In genomic region chr2:217434183-217434620, GRCh38 we compare ENCODE assay signal across 9 cellular contexts.
DNase-seq lines count a peak whose midpoint lies in the region; TF ChIP-seq lines count a peak whose summit lies in the region.
"Had no signal": no experiment of that assay in that cellular context is flagged by ENCODE, and none has a peak within 500 bp of the region (broad histone marks: within the 10 kb centered on the region; RNA-seq: fewer than 3 reads in every experiment).

No MANE protein-coding gene starts in this region.

- H3K27me3 ChIP-seq in HAP-1 (ENCODE audit: low read depth): no peaks in the 10 kb centered on the region

- DNase-seq in activated T-cell treated with anti-CD3 and anti-CD28 coated beads for 24 hours (ENCODE audit: low read depth) (peak; percentile 8), HAP-1 (ENCODE audit: low spot score in 2 of 2) (peak; percentile 79 to 81), LoVo (ENCODE audit: low spot score) (peak; percentile 38), RPMI8226 (peak; percentile 29), chondrocyte (ENCODE audit: low spot score) (no peak), kidney glomerular epithelial cell (lab: John Stamatoyannopoulos, UW) (peak; percentile 95)
- no peak for DNase-seq in activated T-cell treated with anti-CD3 and anti-CD28 coated beads, Interleukin-2, amount 50 U/mL, for 1 hour
- DNase-seq in stimulated activated CD8-positive, alpha-beta memory T cell treated with anti-CD3 and anti-CD28 coated beads, Interleukin-4, amount 100 ng/mL, for 24 hours (ENCODE audit: low read depth): peak; percentile 4

- no peaks in the 10 kb centered on the region for H3K27me3 Mint-ChIP-seq in chondrocyte (ENCODE audit: low read depth)
- H3K27me3 Mint-ChIP-seq: memory B cell had no signal

- in situ Hi-C loops in HAP-1 (cut with MboI; ENCODE audit: low sequenced_read_pairs): no loop called here

- no peaks in the 10 kb centered on the region for H3K9me3 ChIP-seq in HAP-1

- H3K36me3 ChIP-seq in HAP-1 (replicated peaks): no peaks in the 10 kb centered on the region

- H3K27ac Mint-ChIP-seq in chondrocyte (ENCODE audit: unreplicated experiment): peak overlapping the region; percentile 29
- H3K27ac Mint-ChIP-seq: memory B cell had no signal

- H3K4me1 ChIP-seq in HAP-1: peaks cover 6% of the 10 kb centered on the region

- H3K4me3 Mint-ChIP-seq in chondrocyte (ENCODE audit: unreplicated experiment): no peak overlapping the region
- H3K4me3 Mint-ChIP-seq: memory B cell had no signal

- TF ChIP-seq CTCF in chondrocyte (IDR thresholded peaks at IDR 0.05): no peak

- no peak overlapping the region for H3K4me3 ChIP-seq in HAP-1

- H3K9me3 Mint-ChIP-seq in chondrocyte (ENCODE audit: low read depth): no peaks in the 10 kb centered on the region
- H3K9me3 Mint-ChIP-seq: memory B cell had no signal

- peaks cover 1% of the 10 kb centered on the region for H3K36me3 Mint-ChIP-seq in chondrocyte (ENCODE audit: low read depth)

- peaks cover 61% of the 10 kb centered on the region for H3K4me1 Mint-ChIP-seq in chondrocyte (ENCODE audit: low read depth)
- H3K4me1 Mint-ChIP-seq: memory B cell had no signal

Comparison
In these comparisons a context has a peak if more than half of its experiments do, and no peak if none do; other contexts are left out.
1. DNase-seq: peak in activated T-cell treated with anti-CD3 and anti-CD28 coated beads for 24 hours (single experiment), HAP-1 (2 of 2), LoVo (single experiment), RPMI8226 (single experiment), kidney glomerular epithelial cell (single experiment) and stimulated activated CD8-positive, alpha-beta memory T cell treated with anti-CD3 and anti-CD28 coated beads, Interleukin-4, amount 100 ng/mL, for 24 hours (single experiment); none in activated T-cell treated with anti-CD3 and anti-CD28 coated beads, Interleukin-2, amount 50 U/mL, for 1 hour (single experiment) and chondrocyte (single experiment).